In genomic region chr5:81409845-81410369, GRCh38 we compare ENCODE assay signal across 17 cellular contexts. TPM values are rescaled to one million over a fixed set of nuclear protein-coding genes. Genes with fewer than 3 reads are reported as not detected.
"Had no signal": no experiment of that assay in that cellular context is flagged by ENCODE, and none has a peak within 500 bp of the region (broad histone marks: within the 10 kb centered on the region; RNA-seq: fewer than 3 reads in every experiment).

No MANE protein-coding gene starts in this region.

- H3K27ac Mint-ChIP-seq: activated T-cell treated with anti-CD3 and anti-CD28 coated beads, Interleukin-2, amount 50 U/mL, for 24 hours; mesothelial cell of epicardium; natural killer cell treated with Interleukin-12 subunit alpha and Interleukin-12 subunit beta and Interleukin-15 and Interleukin-18, amount 100 ng/mL, for 72 hours had no signal

- H3K4me3 Mint-ChIP-seq: activated T-cell treated with anti-CD3 and anti-CD28 coated beads, Interleukin-2, amount 50 U/mL, for 24 hours; mesothelial cell of epicardium; natural killer cell treated with Interleukin-12 subunit alpha and Interleukin-12 subunit beta and Interleukin-15 and Interleukin-18, amount 100 ng/mL, for 72 hours had no signal

- ATAC-seq: natural killer cell treated with Interleukin-12 subunit alpha and Interleukin-12 subunit beta and Interleukin-15 and Interleukin-18, amount 100 ng/mL, for 72 hours had no signal

- H3K9me3 Mint-ChIP-seq: activated T-cell treated with anti-CD3 and anti-CD28 coated beads, Interleukin-2, amount 50 U/mL, for 24 hours; mesothelial cell of epicardium; natural killer cell treated with Interleukin-12 subunit alpha and Interleukin-12 subunit beta and Interleukin-15 and Interleukin-18, amount 100 ng/mL, for 72 hours had no signal

- H3K27me3 Mint-ChIP-seq: activated T-cell treated with anti-CD3 and anti-CD28 coated beads, Interleukin-2, amount 50 U/mL, for 24 hours; natural killer cell treated with Interleukin-12 subunit alpha and Interleukin-12 subunit beta and Interleukin-15 and Interleukin-18, amount 100 ng/mL, for 72 hours had no signal

- DNase-seq: activated CD4-positive, alpha-beta T cell treated with anti-CD3 and anti-CD28 coated beads for 1 hour; activated CD4-positive, alpha-beta T cell treated with anti-CD3 and anti-CD28 coated beads, Interleukin-2, amount 50 U/mL, for 48 hours; activated effector memory CD4-positive, alpha-beta T cell treated with Interleukin-2 at 50 U/mL for 16 hours; activated naive CD4-positive, alpha-beta T cell treated with anti-CD3 and anti-CD28 coated beads, Interleukin-2, amount 50 U/mL, for 16 hours; activated T-cell treated with anti-CD3 and anti-CD28 coated beads, Interleukin-2, amount 50 U/mL, for 24 hours; adrenal gland; hypothalamus; stimulated activated naive CD4-positive, alpha-beta T cell; thyroid gland; WERI-Rb-1 had no signal

- H3K36me3 Mint-ChIP-seq: natural killer cell treated with Interleukin-12 subunit alpha and Interleukin-12 subunit beta and Interleukin-15 and Interleukin-18, amount 100 ng/mL, for 72 hours had no signal

RNA-seq across cellular contexts. Expression of gene ACOT12, which starts 16.0 kb away (rescaled TPM):
- total RNA-seq: adrenal gland; cardiac muscle cell; chondrocyte; epithelial cell of proximal tubule; lung microvascular endothelial cell; mesothelial cell of epicardium; natural killer cell treated with Interleukin-12 subunit alpha and Interleukin-12 subunit beta and Interleukin-15 and Interleukin-18, amount 100 ng/mL, for 72 hours; subcutaneous adipose tissue; thyroid gland had no signal
